ENCODE assay signal across 8 cellular contexts in the genomic region with DNA sequence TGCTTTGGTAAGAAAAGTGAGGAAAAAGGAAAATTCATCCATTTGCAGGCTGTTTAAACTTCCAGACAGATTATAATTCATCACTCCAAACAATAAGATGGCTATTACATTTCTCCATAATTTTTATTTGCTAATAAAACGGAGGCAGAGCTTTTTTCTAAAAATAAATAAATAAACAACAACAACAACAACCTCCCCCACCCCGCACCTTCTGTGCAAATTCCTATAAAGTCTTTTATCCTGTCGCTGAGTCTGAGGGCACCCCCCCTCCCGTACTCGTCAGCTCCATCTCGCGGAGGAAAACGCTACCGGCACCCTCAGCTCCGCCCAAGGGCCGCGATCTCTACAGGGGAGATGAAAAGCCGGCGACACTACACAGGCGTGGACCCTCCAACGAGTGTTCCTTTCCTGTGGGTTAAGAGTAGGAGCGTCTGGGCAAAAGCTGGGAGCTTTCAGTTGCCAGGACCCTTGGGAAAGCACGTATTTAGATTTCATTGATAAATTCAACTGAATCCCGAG. TPM values are rescaled to one million over a fixed set of nuclear protein-coding genes. Genes with fewer than 3 reads are reported as not detected.
A peak's percentile ranks its signal among the peaks of the same experiment; 100 is the strongest.
DNase-seq lines count a peak whose midpoint lies in the region; ATAC-seq and TF ChIP-seq lines count a peak whose summit lies in the region.

No MANE protein-coding gene starts in this region.

- no peaks in the 10 kb centered on the region for H3K9me3 Mint-ChIP-seq in activated CD4-positive, alpha-beta T cell treated with anti-CD3 and anti-CD28 coated beads, Interleukin-2, amount 10 ng/mL, durations not matched to agents 7 days and 5 days

- intact Hi-C loops in colonic mucosa (cut with DNase I) = loop anchor here (1.0 kb wide), 1 partner anchor 137 kb away; the partner anchor contains the start of gene RNF7

- H3K9ac ChIP-seq in colonic mucosa (ENCODE audit: low read depth in 2 of 2, low read length in 2 of 2) = peak overlapping the region; percentile 77 to 92

- H3K4me1 ChIP-seq in colonic mucosa = peaks cover 8% of the 10 kb centered on the region

- TF ChIP-seq CTCF in AG09309 (IDR thresholded peaks at IDR 0.05; ENCODE audit: control insufficient read depth, insufficient read depth, low read depth, low read length, missing control alignments) = peak; percentile 94
- TF ChIP-seq CTCF in colonic mucosa (IDR thresholded peaks at IDR 0.05) = peak; percentile 90

- H3K4me3 ChIP-seq in AG09309 (ENCODE audit: control insufficient read depth, low read depth, low read length) = peak overlapping the region; percentile 62
- peak overlapping the region; percentile 94 for H3K4me3 ChIP-seq in colonic mucosa

- peak overlapping the region; percentile 80 for H3K4me3 Mint-ChIP-seq in activated CD4-positive, alpha-beta T cell treated with anti-CD3 and anti-CD28 coated beads, Interleukin-2, amount 10 ng/mL, durations not matched to agents 7 days and 5 days

- H3K27ac Mint-ChIP-seq in activated CD4-positive, alpha-beta T cell treated with anti-CD3 and anti-CD28 coated beads, Interleukin-2, amount 10 ng/mL, durations not matched to agents 7 days and 5 days = peak overlapping the region; percentile 98

- no peaks in the 10 kb centered on the region for H3K36me3 ChIP-seq in colonic mucosa

- no peaks in the 10 kb centered on the region for H3K9me3 ChIP-seq in colonic mucosa

- CTCF ChIA-PET in activated CD4-positive, alpha-beta T cell treated with anti-CD3 and anti-CD28 coated beads, Interleukin-2, amount 10 ng/mL, durations not matched to agents 7 days and 5 days (lab: Charles Lee) = interaction anchor here (0.6 to 2.4 kb wide), 27 partner anchors 8 to 928 kb away, joined by 3 to 13 read pairs (median 3); partner anchors contain the start of gene RNF7

- POLR2A ChIA-PET in activated CD4-positive, alpha-beta T cell treated with anti-CD3 and anti-CD28 coated beads, Interleukin-2, amount 10 ng/mL, durations not matched to agents 7 days and 5 days (lab: Charles Lee) = interaction anchor here (0.6 kb wide), 1 partner anchor 122 kb away, joined by 3 read pairs; no protein-coding TSS in a partner anchor

- peaks cover 11% of the 10 kb centered on the region for H3K36me3 Mint-ChIP-seq in activated CD4-positive, alpha-beta T cell treated with anti-CD3 and anti-CD28 coated beads, Interleukin-2, amount 10 ng/mL, durations not matched to agents 7 days and 5 days (ENCODE audit: low read depth)

- no peaks in the 10 kb centered on the region for H3K27me3 ChIP-seq in colonic mucosa

- peak overlapping the region; percentile 94 for H3K27ac ChIP-seq in colonic mucosa

- peaks cover 35% of the 10 kb centered on the region for H3K4me1 Mint-ChIP-seq in activated CD4-positive, alpha-beta T cell treated with anti-CD3 and anti-CD28 coated beads, Interleukin-2, amount 10 ng/mL, durations not matched to agents 7 days and 5 days

- no peaks in the 10 kb centered on the region for H3K27me3 Mint-ChIP-seq in activated CD4-positive, alpha-beta T cell treated with anti-CD3 and anti-CD28 coated beads, Interleukin-2, amount 10 ng/mL, durations not matched to agents 7 days and 5 days

- ATAC-seq in HG03457 (IDR thresholded peaks at IDR 0.05; ENCODE audit: unreplicated experiment) = peak; percentile 55

- DNase-seq in AG09309 (ENCODE audit: low read depth) (no peak), GM19240 (ENCODE audit: insufficient read length, low spot score) (peak; percentile 81), NCI-H526 (lab: John Stamatoyannopoulos, UW) (peak; percentile 87 to 93), colonic mucosa (peak; percentile 93), left kidney (ENCODE audit: low read depth, low spot score) (peak; percentile 95)
- peak; percentile 87 for DNase-seq in activated CD4-positive, alpha-beta T cell treated with anti-CD3 and anti-CD28 coated beads, Interleukin-2, amount 10 ng/mL, durations not matched to agents 7 days and 5 days
- DNase-seq in stimulated activated CD4-positive, alpha-beta T cell treated with anti-CD3 and anti-CD28 coated beads, Interleukin-2, amount 100 ng/mL, for 24 hours = peak; percentile 86 to 87

RNA-seq across cellular contexts. Expression of gene ATP1B3, which starts 1.0 kb away (rescaled TPM):
- 100 to 1,000 TPM; 106 to 113 TPM for total RNA-seq in activated CD4-positive, alpha-beta T cell treated with anti-CD3 and anti-CD28 coated beads, Interleukin-2, amount 10 ng/mL, durations not matched to agents 7 days and 5 days
- 100 to 1,000 TPM; 231 to 374 TPM for total RNA-seq in colonic mucosa
